In genomic region chr1:188355847-188356246, GRCh38 we compare ENCODE assay signal across 8 cellular contexts.
"Had no signal": no experiment of that assay in that cellular context is flagged by ENCODE, and none has a peak within 500 bp of the region (broad histone marks: within the 10 kb centered on the region; RNA-seq: fewer than 3 reads in every experiment).

No MANE protein-coding gene starts in this region.

- H3K9ac ChIP-seq: GM23248 had no signal

- H3K36me3 ChIP-seq: HAP-1 had no signal

- H3K9me3 ChIP-seq: HAP-1 had no signal

- DNase-seq: GM23248, GOT3, H7, HFFc6 had no signal

- H3K4me1 Mint-ChIP-seq: IgD-negative memory B cell had no signal

- H3K27ac Mint-ChIP-seq: HFFc6 had no signal

- FAIRE-seq: HepG2 had no signal

- H2AFZ ChIP-seq: GM23248 had no signal

- H3K4me3 ChIP-seq: GM23248, HAP-1 had no signal

- H3K27me3 Mint-ChIP-seq: IgD-negative memory B cell had no signal

- H3K4me3 Mint-ChIP-seq: HFFc6, IgD-negative memory B cell had no signal

- H3K27ac ChIP-seq: GM23248, HL-60 had no signal

- H3K4me1 ChIP-seq: HAP-1 had no signal
